ENCODE assay signal across 13 cellular contexts in the genomic region with DNA sequence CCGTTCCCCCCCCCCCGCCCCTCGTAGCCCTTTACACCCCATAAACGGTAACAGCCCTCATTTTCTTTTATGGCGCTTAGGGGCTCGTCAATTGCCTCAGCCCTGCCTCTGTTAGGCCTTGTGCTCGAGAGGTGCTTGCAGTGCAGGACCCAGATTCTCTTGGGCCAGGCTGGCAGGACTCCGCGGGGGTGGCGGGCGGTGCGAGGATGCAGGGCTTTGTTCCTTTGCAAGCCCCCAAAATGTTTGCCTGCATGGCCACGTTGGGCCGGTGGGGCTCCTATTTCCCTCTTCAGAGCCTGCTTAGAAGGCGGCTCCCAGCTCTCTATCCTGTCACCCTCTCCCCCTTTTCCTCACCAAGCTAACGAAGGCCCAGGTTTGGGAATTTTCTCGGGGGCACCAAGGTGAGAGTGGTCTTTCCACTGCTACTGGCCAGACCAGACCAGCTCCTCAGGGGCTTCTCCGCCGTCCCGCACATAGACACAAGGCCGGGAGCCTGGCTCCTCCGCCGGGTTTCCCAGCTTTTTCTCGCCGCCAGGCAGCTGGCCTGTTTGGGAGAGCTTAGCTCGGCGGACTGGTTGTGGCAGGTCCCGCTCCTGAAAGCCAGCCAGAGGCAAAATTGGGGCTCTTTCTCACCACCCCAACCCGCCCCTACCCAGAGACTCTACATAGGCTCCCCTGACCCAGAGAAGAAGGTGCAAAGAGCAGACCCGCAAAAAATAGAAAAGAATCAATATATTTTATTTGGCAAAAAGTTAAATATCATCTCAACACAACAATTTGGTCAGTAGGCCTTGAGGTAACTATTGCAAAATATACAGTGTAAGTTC. TPM values are rescaled to one million over a fixed set of nuclear protein-coding genes. Genes with fewer than 3 reads are reported as not detected.
DNase-seq lines count a peak whose midpoint lies in the region; ATAC-seq and TF ChIP-seq lines count a peak whose summit lies in the region.
"Had no signal": no experiment of that assay in that cellular context is flagged by ENCODE, and none has a peak within 500 bp of the region (broad histone marks: within the 10 kb centered on the region; RNA-seq: fewer than 3 reads in every experiment).

No MANE protein-coding gene starts in this region.

- H3K27me3 Mint-ChIP-seq in CD14-positive monocyte (ENCODE audit: low read depth in 3 of 3) (peaks cover 84 to 93% (median 86%) of the 10 kb centered on the region in 3 donors), IgD-negative memory B cell (peaks cover 51% of the 10 kb centered on the region)
- H3K27me3 Mint-ChIP-seq in activated CD8-positive, alpha-beta T cell treated with anti-CD3 and anti-CD28 coated beads for 36 hours: peaks cover 80% of the 10 kb centered on the region

- no peaks in the 10 kb centered on the region for H3K36me3 ChIP-seq in ovary

- no peak overlapping the region for H3K27ac ChIP-seq in ovary
- H3K27ac ChIP-seq: testis had no signal

- H3K4me3 Mint-ChIP-seq in CD14-positive monocyte: peak overlapping the region; percentile 16 to 92
- peak overlapping the region in 2 of 4 donors; percentile 70 to 71 for H3K4me3 Mint-ChIP-seq in IgD-negative memory B cell
- H3K4me3 Mint-ChIP-seq in activated CD8-positive, alpha-beta T cell treated with anti-CD3 and anti-CD28 coated beads for 36 hours: no peak overlapping the region

- POLR2A ChIA-PET in activated CD8-positive, alpha-beta T cell treated with anti-CD3 and anti-CD28 coated beads for 36 hours (lab: Charles Lee): interaction anchor here (0.8 kb wide), 1 partner anchor 16 kb away, joined by 3 read pairs; no protein-coding TSS in a partner anchor

- H3K4me3 ChIP-seq in epithelial cell of proximal tubule (ENCODE audit: low read depth, low read length) (peak overlapping the region; percentile 74), ovary (no peak overlapping the region)

- no peak for TF ChIP-seq EP300 in ovary (IDR thresholded peaks at IDR 0.05)

- WGBS in ovary, 3 donors: 62 to 69% (median 62%) methylated on average over 28 to 30 of the region's 30 CpGs

- H3K9me3 Mint-ChIP-seq in CD14-positive monocyte (peaks cover 0 to 49% (median 34%) of the 10 kb centered on the region in 7 donors), IgD-negative memory B cell (peaks cover 0 to 14% (median 0%) of the 10 kb centered on the region in 3 donors)
- H3K9me3 Mint-ChIP-seq in activated CD8-positive, alpha-beta T cell treated with anti-CD3 and anti-CD28 coated beads for 36 hours: no peaks in the 10 kb centered on the region

- CTCF ChIA-PET in activated CD8-positive, alpha-beta T cell treated with anti-CD3 and anti-CD28 coated beads for 36 hours (lab: Charles Lee): interaction anchor here (0.6 to 4.5 kb wide), 14 partner anchors 11 to 792 kb away, joined by 3 to 63 read pairs (median 6); a partner anchor contains a TSS

- no peak for TF ChIP-seq POLR2A in ovary (IDR thresholded peaks at IDR 0.05)

- peaks cover 2% of the 10 kb centered on the region for H3K4me1 ChIP-seq in ovary (ENCODE audit: insufficient read depth)

- intact Hi-C loops in CD14-positive monocyte (cut with micrococcal nuclease) (loop anchor here (5.0 to 10.0 kb wide), 4 partner anchors 307 to 795 kb away; no protein-coding TSS in a partner anchor), ovary (cut with DNase I) (loop anchor here in 3 of 4 donors (5.0 to 10.0 kb wide), 4 partner anchors 787 to 1277 kb away; no protein-coding TSS in a partner anchor)
- intact Hi-C loops in activated CD8-positive, alpha-beta T cell treated with anti-CD3 and anti-CD28 coated beads for 36 hours (cut with micrococcal nuclease): loop anchor here (2.0 kb wide), 2 partner anchors 307 to 479 kb away; no protein-coding TSS in a partner anchor

- no peak for TF ChIP-seq CTCF in CD14-positive monocyte (IDR thresholded peaks at IDR 0.05)
- no peak for TF ChIP-seq CTCF in epithelial cell of proximal tubule (conservative IDR thresholded peaks at IDR 0.05; ENCODE audit: low read depth, low read length)
- no peak for TF ChIP-seq CTCF in ovary (IDR thresholded peaks at IDR 0.05)
- TF ChIP-seq CTCF in activated CD8-positive, alpha-beta T cell treated with anti-CD3 and anti-CD28 coated beads for 36 hours (IDR thresholded peaks at IDR 0.05): no peak

- no peak overlapping the region for H3K27ac Mint-ChIP-seq in CD14-positive monocyte
- H3K27ac Mint-ChIP-seq in IgD-negative memory B cell: peak overlapping the region in 2 of 3 donors; percentile 39 to 98
- H3K27ac Mint-ChIP-seq in activated CD8-positive, alpha-beta T cell treated with anti-CD3 and anti-CD28 coated beads for 36 hours: no peak overlapping the region

- peak; percentile 5 for DNase-seq in CD14-positive monocyte (ENCODE audit: low spot score)
- DNase-seq in epithelial cell of proximal tubule (ENCODE audit: low read depth): no peak
- peak in 3 of 5 donors; percentile 12 to 30 (median 19) for DNase-seq in ovary
- DNase-seq in activated CD8-positive, alpha-beta T cell treated with anti-CD3 and anti-CD28 coated beads for 36 hours: no peak
- DNase-seq in stimulated activated CD4-positive, alpha-beta T cell treated with anti-CD3 and anti-CD28 coated beads, Interleukin-1b, Interleukin-23, amount 100 ng/mL, for 48 hours: no peak
- DNase-seq in hepatic stellate cell (ENCODE audit: low spot score): no peak
- no peak for DNase-seq in NCI-H524 treated with DMSO at 0.1 percent for 48 hours (lab: John Stamatoyannopoulos, UW)
- DNase-seq: COR-L47, T-helper 9 cell, testis had no signal

- H3K27me3 ChIP-seq in ovary: peaks cover 9% of the 10 kb centered on the region

- H3K36me3 Mint-ChIP-seq in CD14-positive monocyte (peaks cover 11 to 34% of the 10 kb centered on the region in 2 donors), IgD-negative memory B cell (peaks cover 1% of the 10 kb centered on the region)
- no peaks in the 10 kb centered on the region for H3K36me3 Mint-ChIP-seq in activated CD8-positive, alpha-beta T cell treated with anti-CD3 and anti-CD28 coated beads for 36 hours (ENCODE audit: low read depth)

- ATAC-seq in activated CD8-positive, alpha-beta T cell treated with anti-CD3 and anti-CD28 coated beads for 36 hours: no peak

- peaks cover 68% of the 10 kb centered on the region for H3K4me1 Mint-ChIP-seq in CD14-positive monocyte
- H3K4me1 Mint-ChIP-seq in IgD-negative memory B cell: peaks cover 3 to 35% (median 10%) of the 10 kb centered on the region in 3 donors
- peaks cover 25% of the 10 kb centered on the region for H3K4me1 Mint-ChIP-seq in activated CD8-positive, alpha-beta T cell treated with anti-CD3 and anti-CD28 coated beads for 36 hours (ENCODE audit: low read depth)

- no peaks in the 10 kb centered on the region for H3K9me3 ChIP-seq in ovary
- H3K9me3 ChIP-seq: testis had no signal

RNA-seq across cellular contexts. Expression of a gene that starts 3.4 kb away (rescaled TPM):
- 1 to 10 TPM in 1 of 2 donors, under 1 TPM in 1; 0.55 to 1.9 TPM for polyA plus RNA-seq in CD14-positive monocyte
- 0.20 TPM for polyA plus RNA-seq in IgD-negative memory B cell
- 82.4 and 104 TPM in 2 replicates for total RNA-seq in epithelial cell of proximal tubule
- 1 to 10 TPM in 1 of 7 donors, under 1 TPM in 5, not detected in 1; 0.12 to 1.0 (median 0.57) TPM for total RNA-seq in ovary
- polyA plus RNA-seq in ovary: 1 to 10 TPM in 1 of 2 donors, under 1 TPM in 1; 0.22 to 2.5 TPM
- total RNA-seq in activated CD8-positive, alpha-beta T cell treated with anti-CD3 and anti-CD28 coated beads for 36 hours: not detected
- total RNA-seq: H7 had no signal

RNA-seq across cellular contexts. Expression of a gene that starts 5.5 kb away (rescaled TPM):
- polyA plus RNA-seq in CD14-positive monocyte (not detected), IgD-negative memory B cell (1.0 TPM), ovary (1 to 10 TPM in 1 of 2 donors, under 1 TPM in 1; 0.53 to 4.1 TPM)
- total RNA-seq in epithelial cell of proximal tubule (21.4 and 27.9 TPM in 2 replicates), ovary (1 to 10 TPM in 3 of 7 donors, under 1 TPM in 4; 0.23 to 4.5 (median 0.75) TPM)
- total RNA-seq in activated CD8-positive, alpha-beta T cell treated with anti-CD3 and anti-CD28 coated beads for 36 hours: not detected
- total RNA-seq: H7, HT1080 had no signal

RNA-seq across cellular contexts. Expression of a gene that starts 9.6 kb away (rescaled TPM):
- polyA plus RNA-seq in CD14-positive monocyte: not detected
- polyA plus RNA-seq in IgD-negative memory B cell: not detected
- 14.4 and 33.2 TPM in 2 replicates for total RNA-seq in epithelial cell of proximal tubule
- total RNA-seq in ovary: 10 to 100 TPM in 2 of 7 donors, 1 to 10 TPM in 3, under 1 TPM in 2; 0.36 to 50.9 (median 1.3) TPM
- polyA plus RNA-seq in ovary: 1 to 10 TPM; 2.3 to 3.4 TPM
- total RNA-seq in activated CD8-positive, alpha-beta T cell treated with anti-CD3 and anti-CD28 coated beads for 36 hours: not detected
- total RNA-seq: H7, HT1080 had no signal

RNA-seq across cellular contexts. Expression of a gene that starts 12.2 kb away (rescaled TPM):
- polyA plus RNA-seq in CD14-positive monocyte (1 to 10 TPM in 1 of 2 donors, under 1 TPM in 1; 0.33 to 3.2 TPM), IgD-negative memory B cell (0.70 TPM), ovary (1 to 10 TPM in 1 of 2 donors, under 1 TPM in 1; 0.34 to 2.8 TPM)
- total RNA-seq in epithelial cell of proximal tubule (36.7 and 51.7 TPM in 2 replicates), ovary (1 to 10 TPM in 3 of 7 donors, under 1 TPM in 3, not detected in 1; 0.25 to 2.0 (median 0.91) TPM)
- total RNA-seq in activated CD8-positive, alpha-beta T cell treated with anti-CD3 and anti-CD28 coated beads for 36 hours: not detected
- total RNA-seq: H7 had no signal

RNA-seq across cellular contexts. Expression of a gene that starts 14.4 kb away (rescaled TPM):
- polyA plus RNA-seq in CD14-positive monocyte (not detected), IgD-negative memory B cell (0.39 TPM), ovary (under 1 TPM in 1 of 2 donors, not detected in 1; 0.29 TPM)
- total RNA-seq in epithelial cell of proximal tubule (5.7 and 11.8 TPM in 2 replicates), ovary (1 to 10 TPM in 3 of 7 donors, under 1 TPM in 4; 0.32 to 4.2 (median 0.43) TPM)
- not detected for total RNA-seq in activated CD8-positive, alpha-beta T cell treated with anti-CD3 and anti-CD28 coated beads for 36 hours
- total RNA-seq: H7, testis had no signal

Comparison
In these comparisons a context has a peak if more than half of its experiments do, and no peak if none do; other contexts are left out.
1. DNase-seq: peak in CD14-positive monocyte (single experiment) and ovary (3 of 5); none in epithelial cell of proximal tubule (single experiment), activated CD8-positive, alpha-beta T cell treated with anti-CD3 and anti-CD28 coated beads for 36 hours (single experiment), stimulated activated CD4-positive, alpha-beta T cell treated with anti-CD3 and anti-CD28 coated beads, Interleukin-1b, Interleukin-23, amount 100 ng/mL, for 48 hours (single experiment), hepatic stellate cell (single experiment) and NCI-H524 treated with DMSO at 0.1 percent for 48 hours (single experiment).
2. H3K27ac Mint-ChIP-seq: peak in IgD-negative memory B cell (2 of 3); none in CD14-positive monocyte (0 of 7) and activated CD8-positive, alpha-beta T cell treated with anti-CD3 and anti-CD28 coated beads for 36 hours (single experiment).
3. RNA of a gene that starts 3.4 kb away (total RNA-seq): 82.4 to 104 TPM in epithelial cell of proximal tubule; 0.12 to 1.0 TPM in ovary and not detected in activated CD8-positive, alpha-beta T cell treated with anti-CD3 and anti-CD28 coated beads for 36 hours; every median in the first group is over 10 times any median in the second.